7 cellular contexts compared by ENCODE assay signal in the genomic region with DNA sequence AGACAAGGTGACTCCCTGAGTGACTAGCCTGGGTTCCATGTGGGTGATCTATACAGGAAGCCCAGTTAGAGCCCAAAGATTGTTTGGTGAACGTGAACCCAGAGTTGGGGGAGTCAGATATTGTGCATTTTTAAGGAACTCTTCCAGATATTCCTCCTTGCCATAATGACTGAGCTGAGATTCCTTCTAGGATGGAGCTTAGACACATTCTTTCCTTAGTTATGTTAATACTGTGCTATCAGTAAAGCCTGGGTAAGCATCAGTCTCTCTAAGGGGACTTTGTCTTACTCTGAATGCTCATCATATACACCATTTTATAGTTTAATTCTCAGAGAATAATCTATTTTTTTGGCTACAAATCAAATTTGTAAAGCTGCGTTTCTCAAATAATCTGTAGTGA.
"Had no signal": no experiment of that assay in that cellular context is flagged by ENCODE, and none has a peak within 500 bp of the region (broad histone marks: within the 10 kb centered on the region; RNA-seq: fewer than 3 reads in every experiment).

No MANE protein-coding gene starts in this region.

- ATAC-seq: K562 had no signal

- H3K4me3 ChIP-seq: K562 had no signal

- DNase-seq: GOT3, H9, HCEC 1CT, IMR-90, KG1 had no signal

- H3K4me3 Mint-ChIP-seq: H9 had no signal

- FAIRE-seq: HTR-8/SVneo, K562 had no signal
